Comparison of ENCODE assay signal across 7 cellular contexts in the genomic region with DNA sequence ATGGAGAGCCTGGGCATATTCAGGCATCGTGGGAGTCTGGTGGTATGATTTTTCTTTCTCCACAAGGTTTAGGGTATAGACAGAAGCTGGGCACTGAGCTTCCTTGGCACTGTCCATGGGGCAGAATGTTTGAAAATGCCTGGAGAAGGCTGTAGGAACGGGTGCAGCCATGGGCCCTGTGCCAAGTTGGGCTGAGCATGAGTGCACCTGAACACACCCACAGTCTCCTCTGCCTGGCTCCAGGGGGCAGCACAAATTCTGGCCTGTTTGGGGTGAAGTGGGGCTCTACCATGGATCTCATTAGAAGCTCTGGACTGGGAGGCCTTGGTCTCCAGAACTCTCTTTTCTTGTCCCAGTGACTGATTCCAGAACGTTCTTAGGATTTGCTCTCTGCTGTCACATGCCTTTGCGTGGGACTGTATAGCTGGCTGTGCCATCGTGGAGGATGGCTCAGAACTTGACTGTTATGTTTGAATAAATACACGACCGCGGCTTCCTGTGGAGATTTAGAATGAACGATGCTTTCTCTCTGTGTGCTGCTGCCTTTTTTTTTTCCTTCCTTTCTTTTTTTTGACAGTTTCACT.
A peak's percentile ranks its signal among the peaks of the same experiment; 100 is the strongest.
DNase-seq lines count a peak whose midpoint lies in the region; ATAC-seq and TF ChIP-seq lines count a peak whose summit lies in the region.

No MANE protein-coding gene starts in this region.

- DNase-seq in GM12865 (ENCODE audit: low read depth), result peak; percentile 15
- peak; percentile 52 for DNase-seq in NAMALWA (ENCODE audit: low spot score)
- DNase-seq in dermis blood vessel endothelial cell, result peak; percentile 29
- peak; percentile 62 for DNase-seq in sciatic nerve (ENCODE audit: low spot score)
- DNase-seq in cortex of kidney (lab: John Stamatoyannopoulos, UW), result no peak

- no peak for TF ChIP-seq CTCF in GM12865 (IDR thresholded peaks at IDR 0.05; ENCODE audit: insufficient read depth, low read depth, low read length, missing control alignments)

- ATAC-seq in sciatic nerve, result no peak
- ATAC-seq in GM19467 (IDR thresholded peaks at IDR 0.05; ENCODE audit: unreplicated experiment), result no peak
- ATAC-seq in HG02973 (IDR thresholded peaks at IDR 0.05; ENCODE audit: unreplicated experiment), result no peak

- intact Hi-C loops in sciatic nerve (cut with DNase I), result no loop called here

- no peak overlapping the region for H3K4me3 ChIP-seq in GM12865 (ENCODE audit: low read depth, low read length)
